In the genomic region with DNA sequence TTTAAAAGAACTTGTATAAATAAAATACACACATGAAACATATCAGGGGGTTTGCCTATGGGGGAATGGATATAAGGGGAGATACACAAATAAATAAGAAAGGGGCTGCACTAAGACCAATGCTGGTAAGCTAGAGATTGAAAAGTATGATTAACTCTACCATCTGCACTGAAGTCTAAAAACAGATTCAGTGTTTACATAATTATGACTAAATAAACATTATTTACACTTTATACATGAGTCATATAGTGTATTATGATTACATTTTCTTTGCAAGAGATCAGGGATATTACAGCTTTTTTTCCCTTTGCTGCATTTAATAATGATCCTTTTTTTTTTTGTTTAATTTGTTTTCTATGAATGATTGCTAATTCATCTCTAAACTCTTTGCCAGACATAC, we compare ENCODE assay signal across 17 cellular contexts.
DNase-seq lines count a peak whose midpoint lies in the region; ATAC-seq, FAIRE-seq and TF ChIP-seq lines count a peak whose summit lies in the region.
"Had no signal": no experiment of that assay in that cellular context is flagged by ENCODE, and none has a peak within 500 bp of the region (broad histone marks: within the 10 kb centered on the region; RNA-seq: fewer than 3 reads in every experiment).

No MANE protein-coding gene starts in this region.

- CTCF ChIA-PET in RWPE1 (lab: Yijun Ruan, JAX): interaction anchor here (0.7 kb wide), 1 partner anchor 1040 kb away, joined by 4 read pairs; no protein-coding TSS in a partner anchor
- CTCF ChIA-PET in CD4-positive, alpha-beta memory T cell (lab: Charles Lee; ENCODE audit: partially characterized antibody): no interaction called here

- no peak for ATAC-seq in GM19467 (IDR thresholded peaks at IDR 0.05; ENCODE audit: unreplicated experiment)
- ATAC-seq: CD8-positive, alpha-beta T cell; GM23338; HCT116 had no signal

- no peak overlapping the region for H2AFZ ChIP-seq in OCI-LY3 (ENCODE audit: low read depth, low read length)
- H2AFZ ChIP-seq: GM23338 had no signal

- H3K27ac ChIP-seq in OCI-LY3 (ENCODE audit: low read length) (0 out of 2 replicates have a peak overlapping the region, but pooled peaks have one; percentile 92), RWPE1 (no peak overlapping the region)
- no peak overlapping the region for H3K27ac ChIP-seq in CD4-positive, alpha-beta memory T cell (ENCODE audit: low read depth, low read length)

- DNase-seq in DMS53 (lab: John Stamatoyannopoulos, UW): peak; percentile 53
- peak; percentile 70 for DNase-seq in bronchial epithelial cell (ENCODE audit: low read depth)
- no peak for DNase-seq in RWPE1 (ENCODE audit: low spot score)
- DNase-seq in CD4-positive, alpha-beta memory T cell: no peak
- DNase-seq: 8988T; C1 segment of cervical spinal cord; Caco-2; CD8-positive, alpha-beta T cell; DMS153; DMS79 treated with DMSO at 0.1 percent for 48 hours; H9 had no signal

- H3K9ac ChIP-seq in OCI-LY3 (ENCODE audit: low read length): no peak overlapping the region

- H3K27me3 ChIP-seq in OCI-LY3 (ENCODE audit: low read depth, low read length) (no peaks in the 10 kb centered on the region), bronchial epithelial cell (ENCODE audit: control insufficient read depth, insufficient read depth, low read length) (peaks cover 3% of the 10 kb centered on the region)
- no peaks in the 10 kb centered on the region for H3K27me3 ChIP-seq in CD4-positive, alpha-beta memory T cell (ENCODE audit: insufficient read depth, low read length)

- no peaks in the 10 kb centered on the region for H4K20me1 ChIP-seq in OCI-LY3 (ENCODE audit: insufficient read depth, low read length)

- peaks cover 0 to 7% (median 3%) of the 10 kb centered on the region in 8 donors for H3K9me3 Mint-ChIP-seq in CD4-positive, alpha-beta memory T cell
- H3K9me3 Mint-ChIP-seq: CD8-positive, alpha-beta T cell had no signal

- H3K4me3 ChIP-seq in OCI-LY3 (ENCODE audit: low read length): no peak overlapping the region
- H3K4me3 ChIP-seq in bronchial epithelial cell (ENCODE audit: low read depth, low read length): no peak overlapping the region
- no peak overlapping the region for H3K4me3 ChIP-seq in CD4-positive, alpha-beta memory T cell (ENCODE audit: low read length in 2 of 2)
- H3K4me3 ChIP-seq: GM23338 had no signal

- no peaks in the 10 kb centered on the region for H3K79me2 ChIP-seq in OCI-LY3 (ENCODE audit: low read length)

- no peak for TF ChIP-seq CTCF in OCI-LY3 (IDR thresholded peaks at IDR 0.05; ENCODE audit: low read depth, low read length)
- no peak for TF ChIP-seq CTCF in bronchial epithelial cell (IDR thresholded peaks at IDR 0.05; ENCODE audit: insufficient read depth, low read length, severe bottlenecking)
- no peak for TF ChIP-seq CTCF in RWPE1 (conservative IDR thresholded peaks at IDR 0.05; ENCODE audit: low read depth)

- no peaks in the 10 kb centered on the region for H3K36me3 Mint-ChIP-seq in CD4-positive, alpha-beta memory T cell
- H3K36me3 Mint-ChIP-seq: CD8-positive, alpha-beta T cell had no signal

- H3K4me1 Mint-ChIP-seq in CD4-positive, alpha-beta memory T cell: no peaks in the 10 kb centered on the region

- POLR2A ChIA-PET in RWPE1 (lab: Yijun Ruan, JAX; ENCODE audit: low non-redundant PET): no interaction called here
- POLR2A ChIA-PET in CD4-positive, alpha-beta memory T cell (lab: Charles Lee; ENCODE audit: partially characterized antibody): no interaction called here

- peaks cover 14% of the 10 kb centered on the region for H3K36me3 ChIP-seq in OCI-LY3 (replicated peaks; ENCODE audit: low read depth, low read length)
- H3K36me3 ChIP-seq in bronchial epithelial cell (ENCODE audit: control insufficient read depth, insufficient read depth, low read length): no peaks in the 10 kb centered on the region
- no peaks in the 10 kb centered on the region for H3K36me3 ChIP-seq in CD4-positive, alpha-beta memory T cell (ENCODE audit: insufficient read depth, low read length)

- no peak overlapping the region for H3K27ac Mint-ChIP-seq in CD4-positive, alpha-beta memory T cell
- H3K27ac Mint-ChIP-seq: CD8-positive, alpha-beta T cell; GM23338; H9 had no signal

- peaks cover 11% of the 10 kb centered on the region; the same call in 1 of the 2 replicates for H3K9me3 ChIP-seq in OCI-LY3 (ENCODE audit: insufficient read depth, low read length)
- H3K9me3 ChIP-seq in CD4-positive, alpha-beta memory T cell (ENCODE audit: control insufficient read depth in 1 of 2, low read length in 2 of 2): no peaks in the 10 kb centered on the region

- no peak for FAIRE-seq in bronchial epithelial cell (lab: Jason Lieb, UNC)
- FAIRE-seq: G401.6, GM12892 had no signal

- peaks cover 0 to 2% of the 10 kb centered on the region in 2 donors for H3K27me3 Mint-ChIP-seq in CD4-positive, alpha-beta memory T cell

- H3K4me3 Mint-ChIP-seq in CD4-positive, alpha-beta memory T cell: no peak overlapping the region
- H3K4me3 Mint-ChIP-seq: CD8-positive, alpha-beta T cell; GM23338; H9 had no signal

- no peak overlapping the region for H3K4me2 ChIP-seq in OCI-LY3 (ENCODE audit: low read length)
- H3K4me2 ChIP-seq: GM23338 had no signal

- peaks cover 41% of the 10 kb centered on the region for H3K4me1 ChIP-seq in OCI-LY3 (ENCODE audit: low read length)
- H3K4me1 ChIP-seq in CD4-positive, alpha-beta memory T cell (ENCODE audit: insufficient read depth, low read length): no peaks in the 10 kb centered on the region
- H3K4me1 ChIP-seq: Caco-2 had no signal

- intact Hi-C loops in CD4-positive, alpha-beta memory T cell (cut with micrococcal nuclease): no loop called here

Comparison
In these comparisons a context has a peak if more than half of its experiments do, and no peak if none do; other contexts are left out.
1. DNase-seq: peak in DMS53 (single experiment) and bronchial epithelial cell (single experiment); none in RWPE1 (single experiment) and CD4-positive, alpha-beta memory T cell (0 of 5).